In the genomic region with DNA sequence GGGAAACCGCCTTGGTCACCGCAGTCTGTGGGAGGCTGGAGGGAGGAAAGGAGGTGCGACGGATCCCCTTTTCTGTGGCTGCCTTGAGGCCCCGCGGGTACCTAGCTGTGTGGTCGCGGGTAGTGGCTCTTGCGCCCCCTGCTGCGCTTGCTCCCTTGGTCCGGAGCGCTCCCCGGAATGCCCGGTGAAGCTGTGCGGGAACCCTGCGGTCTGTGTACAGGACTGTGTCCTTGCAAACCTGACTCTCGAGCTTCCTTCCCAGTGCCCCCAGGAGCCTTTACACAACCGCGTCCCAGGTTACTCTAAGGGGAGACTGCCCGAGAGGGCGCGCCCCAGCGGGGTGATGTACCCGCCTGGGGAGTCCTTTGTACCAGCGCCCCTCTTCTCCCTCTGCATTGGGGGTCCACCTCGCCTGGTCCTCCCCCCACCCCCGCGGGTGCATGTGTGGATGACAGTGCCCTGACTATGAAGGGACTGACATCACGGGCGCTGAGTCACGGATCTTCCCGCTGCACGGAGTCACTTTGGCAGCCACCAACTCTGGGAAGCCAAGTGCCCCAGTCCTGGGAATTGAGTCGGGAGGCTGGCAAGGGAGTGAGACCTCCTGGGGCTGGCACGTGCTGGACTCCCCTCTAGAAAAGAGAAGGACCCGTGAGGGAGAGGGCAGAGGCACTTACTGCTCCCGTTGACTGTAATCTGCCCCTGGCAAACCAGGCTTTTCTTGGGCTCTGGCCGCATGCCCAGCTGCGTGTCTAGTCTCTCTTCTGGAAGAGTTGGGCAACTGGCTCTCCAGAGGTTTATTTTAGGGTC, we compare ENCODE assay signal across 1 cellular context.
TF ChIP-seq lines count a peak whose summit lies in the region.

No MANE protein-coding gene starts in this region.

TF ChIP-seq in HepG2, 621 proteins besides CTCF, POLR2A, EP300 and RAD21 (continued from another document and continues in another):
- TF ChIP-seq, protein P1, sequence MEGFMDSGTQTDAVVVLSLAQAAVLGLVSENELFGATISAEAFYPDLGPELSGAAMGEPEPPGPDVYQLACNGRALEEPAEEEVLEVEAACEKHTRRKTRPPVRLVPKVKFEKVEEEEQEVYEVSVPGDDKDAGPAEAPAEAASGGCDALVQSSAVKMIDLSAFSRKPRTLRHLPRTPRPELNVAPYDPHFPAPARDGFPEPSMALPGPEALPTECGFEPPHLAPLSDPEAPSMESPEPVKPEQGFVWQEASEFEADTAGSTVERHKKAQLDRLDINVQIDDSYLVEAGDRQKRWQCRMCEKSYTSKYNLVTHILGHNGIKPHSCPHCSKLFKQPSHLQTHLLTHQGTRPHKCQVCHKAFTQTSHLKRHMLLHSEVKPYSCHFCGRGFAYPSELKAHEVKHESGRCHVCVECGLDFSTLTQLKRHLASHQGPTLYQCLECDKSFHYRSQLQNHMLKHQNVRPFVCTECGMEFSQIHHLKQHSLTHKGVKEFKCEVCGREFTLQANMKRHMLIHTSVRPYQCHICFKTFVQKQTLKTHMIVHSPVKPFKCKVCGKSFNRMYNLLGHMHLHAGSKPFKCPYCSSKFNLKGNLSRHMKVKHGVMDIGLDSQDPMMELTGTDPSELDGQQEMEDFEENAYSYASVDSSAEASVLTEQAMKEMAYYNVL (CRISPR knock-in tag; IDR thresholded peaks at IDR 0.05; ENCODE audit: borderline replicate concordance) = peak; percentile 69; the same call in 1 of the 2 replicates
- TF ChIP-seq ATF1 (CRISPR knock-in tag; IDR thresholded peaks at IDR 0.05) = no peak
- TF ChIP-seq, protein P2, sequence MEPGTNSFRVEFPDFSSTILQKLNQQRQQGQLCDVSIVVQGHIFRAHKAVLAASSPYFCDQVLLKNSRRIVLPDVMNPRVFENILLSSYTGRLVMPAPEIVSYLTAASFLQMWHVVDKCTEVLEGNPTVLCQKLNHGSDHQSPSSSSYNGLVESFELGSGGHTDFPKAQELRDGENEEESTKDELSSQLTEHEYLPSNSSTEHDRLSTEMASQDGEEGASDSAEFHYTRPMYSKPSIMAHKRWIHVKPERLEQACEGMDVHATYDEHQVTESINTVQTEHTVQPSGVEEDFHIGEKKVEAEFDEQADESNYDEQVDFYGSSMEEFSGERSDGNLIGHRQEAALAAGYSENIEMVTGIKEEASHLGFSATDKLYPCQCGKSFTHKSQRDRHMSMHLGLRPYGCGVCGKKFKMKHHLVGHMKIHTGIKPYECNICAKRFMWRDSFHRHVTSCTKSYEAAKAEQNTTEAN (CRISPR knock-in tag; conservative IDR thresholded peaks at IDR 0.05) = 0 out of 2 replicates have a peak, but pooled peaks have one; percentile 34
- TF ChIP-seq, protein P3, sequence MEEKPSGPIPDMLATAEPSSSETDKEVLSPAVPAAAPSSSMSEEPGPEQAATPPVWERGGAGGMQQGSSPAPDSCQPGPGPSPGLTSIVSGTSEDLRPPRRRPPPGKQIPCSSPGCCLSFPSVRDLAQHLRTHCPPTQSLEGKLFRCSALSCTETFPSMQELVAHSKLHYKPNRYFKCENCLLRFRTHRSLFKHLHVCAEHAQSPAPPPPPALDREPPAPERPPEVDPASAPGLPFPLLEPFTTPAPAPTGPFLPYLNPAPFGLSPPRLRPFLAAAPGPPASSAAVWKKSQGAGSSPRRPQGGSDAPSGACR (CRISPR knock-in tag; IDR thresholded peaks at IDR 0.05) = 0 out of 2 replicates have a peak, but pooled peaks have one; percentile 36
- TF ChIP-seq YEATS4 (CRISPR knock-in tag; IDR thresholded peaks at IDR 0.05; ENCODE audit: borderline replicate concordance) = 0 out of 2 replicates have a peak, but pooled peaks have one; percentile 12
- TF ChIP-seq, protein P4, sequence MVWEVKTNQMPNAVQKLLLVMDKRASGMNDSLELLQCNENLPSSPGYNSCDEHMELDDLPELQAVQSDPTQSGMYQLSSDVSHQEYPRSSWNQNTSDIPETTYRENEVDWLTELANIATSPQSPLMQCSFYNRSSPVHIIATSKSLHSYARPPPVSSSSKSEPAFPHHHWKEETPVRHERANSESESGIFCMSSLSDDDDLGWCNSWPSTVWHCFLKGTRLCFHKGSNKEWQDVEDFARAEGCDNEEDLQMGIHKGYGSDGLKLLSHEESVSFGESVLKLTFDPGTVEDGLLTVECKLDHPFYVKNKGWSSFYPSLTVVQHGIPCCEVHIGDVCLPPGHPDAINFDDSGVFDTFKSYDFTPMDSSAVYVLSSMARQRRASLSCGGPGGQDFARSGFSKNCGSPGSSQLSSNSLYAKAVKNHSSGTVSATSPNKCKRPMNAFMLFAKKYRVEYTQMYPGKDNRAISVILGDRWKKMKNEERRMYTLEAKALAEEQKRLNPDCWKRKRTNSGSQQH (CRISPR knock-in tag; IDR thresholded peaks at IDR 0.05; ENCODE audit: low read depth) = peak; percentile 17; the same call in 1 of the 2 replicates
- TF ChIP-seq, protein P5, sequence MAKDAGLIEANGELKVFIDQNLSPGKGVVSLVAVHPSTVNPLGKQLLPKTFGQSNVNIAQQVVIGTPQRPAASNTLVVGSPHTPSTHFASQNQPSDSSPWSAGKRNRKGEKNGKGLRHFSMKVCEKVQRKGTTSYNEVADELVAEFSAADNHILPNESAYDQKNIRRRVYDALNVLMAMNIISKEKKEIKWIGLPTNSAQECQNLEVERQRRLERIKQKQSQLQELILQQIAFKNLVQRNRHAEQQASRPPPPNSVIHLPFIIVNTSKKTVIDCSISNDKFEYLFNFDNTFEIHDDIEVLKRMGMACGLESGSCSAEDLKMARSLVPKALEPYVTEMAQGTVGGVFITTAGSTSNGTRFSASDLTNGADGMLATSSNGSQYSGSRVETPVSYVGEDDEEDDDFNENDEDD (CRISPR knock-in tag; IDR thresholded peaks at IDR 0.05; ENCODE audit: borderline replicate concordance) = peak; percentile 24; the same call in 1 of the 2 replicates
- no peak for TF ChIP-seq NCOR1 (IDR thresholded peaks at IDR 0.05; ENCODE audit: borderline replicate concordance, low read length)
- TF ChIP-seq LCORL (IDR thresholded peaks at IDR 0.05) = no peak
- TF ChIP-seq LCORL (CRISPR knock-in tag; IDR thresholded peaks at IDR 0.05) = peak; percentile 64
- TF ChIP-seq, protein P6, sequence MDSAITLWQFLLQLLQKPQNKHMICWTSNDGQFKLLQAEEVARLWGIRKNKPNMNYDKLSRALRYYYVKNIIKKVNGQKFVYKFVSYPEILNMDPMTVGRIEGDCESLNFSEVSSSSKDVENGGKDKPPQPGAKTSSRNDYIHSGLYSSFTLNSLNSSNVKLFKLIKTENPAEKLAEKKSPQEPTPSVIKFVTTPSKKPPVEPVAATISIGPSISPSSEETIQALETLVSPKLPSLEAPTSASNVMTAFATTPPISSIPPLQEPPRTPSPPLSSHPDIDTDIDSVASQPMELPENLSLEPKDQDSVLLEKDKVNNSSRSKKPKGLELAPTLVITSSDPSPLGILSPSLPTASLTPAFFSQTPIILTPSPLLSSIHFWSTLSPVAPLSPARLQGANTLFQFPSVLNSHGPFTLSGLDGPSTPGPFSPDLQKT (CRISPR knock-in tag; IDR thresholded peaks at IDR 0.05; ENCODE audit: borderline replicate concordance) = no peak
- 0 out of 2 replicates have a peak, but pooled peaks have one; percentile 16 for TF ChIP-seq GATA4 (IDR thresholded peaks at IDR 0.05; ENCODE audit: borderline replicate concordance, low read depth)
- TF ChIP-seq ZBTB7B (CRISPR knock-in tag; IDR thresholded peaks at IDR 0.05) = peak; percentile 20; the same call in 1 of the 2 replicates
- TF ChIP-seq HNRNPLL (IDR thresholded peaks at IDR 0.05; ENCODE audit: low read depth, low read length, poor library complexity, severe bottlenecking) = peak; percentile 31
- TF ChIP-seq FOXA3 (CRISPR knock-in tag; IDR thresholded peaks at IDR 0.05) = peak; percentile 23; the same call in 1 of the 2 replicates
- TF ChIP-seq, protein P7, sequence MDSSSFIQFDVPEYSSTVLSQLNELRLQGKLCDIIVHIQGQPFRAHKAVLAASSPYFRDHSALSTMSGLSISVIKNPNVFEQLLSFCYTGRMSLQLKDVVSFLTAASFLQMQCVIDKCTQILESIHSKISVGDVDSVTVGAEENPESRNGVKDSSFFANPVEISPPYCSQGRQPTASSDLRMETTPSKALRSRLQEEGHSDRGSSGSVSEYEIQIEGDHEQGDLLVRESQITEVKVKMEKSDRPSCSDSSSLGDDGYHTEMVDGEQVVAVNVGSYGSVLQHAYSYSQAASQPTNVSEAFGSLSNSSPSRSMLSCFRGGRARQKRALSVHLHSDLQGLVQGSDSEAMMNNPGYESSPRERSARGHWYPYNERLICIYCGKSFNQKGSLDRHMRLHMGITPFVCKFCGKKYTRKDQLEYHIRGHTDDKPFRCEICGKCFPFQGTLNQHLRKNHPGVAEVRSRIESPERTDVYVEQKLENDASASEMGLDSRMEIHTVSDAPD (CRISPR knock-in tag; IDR thresholded peaks at IDR 0.05) = no peak
- TF ChIP-seq STAG1 (CRISPR knock-in tag; IDR thresholded peaks at IDR 0.05) = peak; percentile 61
- TF ChIP-seq NBN (conservative IDR thresholded peaks at IDR 0.05) = no peak
- no peak; the same call in 2 of the 3 replicates for TF ChIP-seq MXI1 (IDR thresholded peaks at IDR 0.05; ENCODE audit: borderline replicate concordance, low read depth, low read length)
- TF ChIP-seq, protein P8, sequence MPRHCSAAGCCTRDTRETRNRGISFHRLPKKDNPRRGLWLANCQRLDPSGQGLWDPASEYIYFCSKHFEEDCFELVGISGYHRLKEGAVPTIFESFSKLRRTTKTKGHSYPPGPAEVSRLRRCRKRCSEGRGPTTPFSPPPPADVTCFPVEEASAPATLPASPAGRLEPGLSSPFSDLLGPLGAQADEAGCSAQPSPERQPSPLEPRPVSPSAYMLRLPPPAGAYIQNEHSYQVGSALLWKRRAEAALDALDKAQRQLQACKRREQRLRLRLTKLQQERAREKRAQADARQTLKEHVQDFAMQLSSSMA (CRISPR knock-in tag; IDR thresholded peaks at IDR 0.05) = no peak
- peak; percentile 21 for TF ChIP-seq YY1 (IDR thresholded peaks at IDR 0.05; ENCODE audit: insufficient read depth, insufficient replicate concordance, low read depth, low read length)
- 0 out of 2 replicates have a peak, but pooled peaks have one; percentile 25 for TF ChIP-seq KDM1A (CRISPR knock-in tag; IDR thresholded peaks at IDR 0.05)
- peak; percentile 11; the same call in 1 of the 2 replicates for TF ChIP-seq MED1 (CRISPR knock-in tag; IDR thresholded peaks at IDR 0.05)
- 0 out of 2 replicates have a peak, but pooled peaks have one; percentile 22 for TF ChIP-seq ZSCAN12 (CRISPR knock-in tag; IDR thresholded peaks at IDR 0.05)
- no peak for TF ChIP-seq FOXM1 (CRISPR knock-in tag; IDR thresholded peaks at IDR 0.05)
- TF ChIP-seq TCF12 (IDR thresholded peaks at IDR 0.05) = no peak
- 0 out of 2 replicates have a peak, but pooled peaks have one; percentile 20 for TF ChIP-seq TCF12 (CRISPR knock-in tag; IDR thresholded peaks at IDR 0.05)
- 0 out of 2 replicates have a peak, but pooled peaks have one; percentile 3 for TF ChIP-seq ZSCAN25 (CRISPR knock-in tag; IDR thresholded peaks at IDR 0.05)
- peak; percentile 3; the same call in 1 of the 2 replicates for TF ChIP-seq SSRP1 (CRISPR knock-in tag; IDR thresholded peaks at IDR 0.05)
- TF ChIP-seq NRL (CRISPR knock-in tag; IDR thresholded peaks at IDR 0.05; ENCODE audit: borderline replicate concordance) = peak; percentile 51; the same call in 1 of the 2 replicates
- TF ChIP-seq PHF5A (CRISPR knock-in tag; IDR thresholded peaks at IDR 0.05; ENCODE audit: low read depth, unreplicated experiment) = no peak
- TF ChIP-seq ZNF329 (CRISPR knock-in tag; IDR thresholded peaks at IDR 0.05; ENCODE audit: low read depth) = 0 out of 2 replicates have a peak, but pooled peaks have one; percentile 40
- TF ChIP-seq, protein P9, sequence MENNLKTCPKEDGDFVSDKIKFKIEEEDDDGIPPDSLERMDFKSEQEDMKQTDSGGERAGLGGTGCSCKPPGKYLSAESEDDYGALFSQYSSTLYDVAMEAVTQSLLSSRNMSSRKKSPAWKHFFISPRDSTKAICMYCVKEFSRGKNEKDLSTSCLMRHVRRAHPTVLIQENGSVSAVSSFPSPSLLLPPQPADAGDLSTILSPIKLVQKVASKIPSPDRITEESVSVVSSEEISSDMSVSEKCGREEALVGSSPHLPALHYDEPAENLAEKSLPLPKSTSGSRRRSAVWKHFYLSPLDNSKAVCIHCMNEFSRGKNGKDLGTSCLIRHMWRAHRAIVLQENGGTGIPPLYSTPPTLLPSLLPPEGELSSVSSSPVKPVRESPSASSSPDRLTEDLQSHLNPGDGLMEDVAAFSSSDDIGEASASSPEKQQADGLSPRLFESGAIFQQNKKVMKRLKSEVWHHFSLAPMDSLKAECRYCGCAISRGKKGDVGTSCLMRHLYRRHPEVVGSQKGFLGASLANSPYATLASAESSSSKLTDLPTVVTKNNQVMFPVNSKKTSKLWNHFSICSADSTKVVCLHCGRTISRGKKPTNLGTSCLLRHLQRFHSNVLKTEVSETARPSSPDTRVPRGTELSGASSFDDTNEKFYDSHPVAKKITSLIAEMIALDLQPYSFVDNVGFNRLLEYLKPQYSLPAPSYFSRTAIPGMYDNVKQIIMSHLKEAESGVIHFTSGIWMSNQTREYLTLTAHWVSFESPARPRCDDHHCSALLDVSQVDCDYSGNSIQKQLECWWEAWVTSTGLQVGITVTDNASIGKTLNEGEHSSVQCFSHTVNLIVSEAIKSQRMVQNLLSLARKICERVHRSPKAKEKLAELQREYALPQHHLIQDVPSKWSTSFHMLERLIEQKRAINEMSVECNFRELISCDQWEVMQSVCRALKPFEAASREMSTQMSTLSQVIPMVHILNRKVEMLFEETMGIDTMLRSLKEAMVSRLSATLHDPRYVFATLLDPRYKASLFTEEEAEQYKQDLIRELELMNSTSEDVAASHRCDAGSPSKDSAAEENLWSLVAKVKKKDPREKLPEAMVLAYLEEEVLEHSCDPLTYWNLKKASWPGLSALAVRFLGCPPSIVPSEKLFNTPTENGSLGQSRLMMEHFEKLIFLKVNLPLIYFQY (CRISPR knock-in tag; IDR thresholded peaks at IDR 0.05; ENCODE audit: borderline replicate concordance) = no peak
- peak; percentile 67; the same call in 1 of the 2 replicates for TF ChIP-seq ZFX (CRISPR knock-in tag; IDR thresholded peaks at IDR 0.05; ENCODE audit: low read depth)
- peak; percentile 29; the same call in 1 of the 2 replicates for TF ChIP-seq ZFP82 (CRISPR knock-in tag; IDR thresholded peaks at IDR 0.05; ENCODE audit: borderline replicate concordance)
- peak; percentile 9; the same call in 1 of the 2 replicates for TF ChIP-seq MTA1 (CRISPR knock-in tag; IDR thresholded peaks at IDR 0.05; ENCODE audit: borderline replicate concordance)
- TF ChIP-seq, protein P10, sequence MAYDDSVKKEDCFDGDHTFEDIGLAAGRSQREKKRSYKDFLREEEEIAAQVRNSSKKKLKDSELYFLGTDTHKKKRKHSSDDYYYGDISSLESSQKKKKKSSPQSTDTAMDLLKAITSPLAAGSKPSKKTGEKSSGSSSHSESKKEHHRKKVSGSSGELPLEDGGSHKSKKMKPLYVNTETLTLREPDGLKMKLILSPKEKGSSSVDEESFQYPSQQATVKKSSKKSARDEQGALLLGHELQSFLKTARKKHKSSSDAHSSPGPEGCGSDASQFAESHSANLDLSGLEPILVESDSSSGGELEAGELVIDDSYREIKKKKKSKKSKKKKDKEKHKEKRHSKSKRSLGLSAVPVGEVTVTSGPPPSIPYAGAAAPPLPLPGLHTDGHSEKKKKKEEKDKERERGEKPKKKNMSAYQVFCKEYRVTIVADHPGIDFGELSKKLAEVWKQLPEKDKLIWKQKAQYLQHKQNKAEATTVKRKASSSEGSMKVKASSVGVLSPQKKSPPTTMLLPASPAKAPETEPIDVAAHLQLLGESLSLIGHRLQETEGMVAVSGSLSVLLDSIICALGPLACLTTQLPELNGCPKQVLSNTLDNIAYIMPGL (CRISPR knock-in tag; IDR thresholded peaks at IDR 0.05; ENCODE audit: borderline replicate concordance in 1 of 2, low read depth in 1 of 2) = peak in 1 of 2 experiments; percentile 70
